Comparison of ENCODE assay signal across 23 cellular contexts in the genomic region with DNA sequence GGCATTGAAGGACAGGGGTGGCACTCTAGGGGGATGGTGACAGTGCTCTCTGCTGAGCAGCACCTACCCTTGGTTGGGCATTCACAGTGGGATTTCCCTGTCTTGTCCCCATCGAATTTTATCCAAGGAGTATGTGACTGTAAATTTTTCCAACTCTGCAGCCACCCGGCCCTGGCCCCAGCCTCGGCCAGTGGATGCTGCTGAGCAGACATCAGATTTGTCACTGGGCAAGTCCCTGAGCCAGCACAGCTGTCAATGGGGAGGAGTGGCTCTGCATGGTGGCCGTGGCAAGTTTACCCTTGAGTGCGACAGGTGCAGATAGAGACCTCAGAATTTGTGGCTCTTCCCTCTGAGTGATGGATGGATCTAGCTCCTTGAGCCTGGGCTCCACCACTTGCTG.
"Had no signal": no experiment of that assay in that cellular context is flagged by ENCODE, and none has a peak within 500 bp of the region (broad histone marks: within the 10 kb centered on the region; RNA-seq: fewer than 3 reads in every experiment).

No MANE protein-coding gene starts in this region.

- H3K4me3 ChIP-seq: dorsolateral prefrontal cortex, gastrocnemius medialis, lung, mucosa of descending colon, right lobe of liver, suprapubic skin, thyroid gland, vagina had no signal

- H3K27ac ChIP-seq: dorsolateral prefrontal cortex, epithelial cell of prostate, gastrocnemius medialis, parathyroid adenoma, right lobe of liver, suprapubic skin, thyroid gland, vagina had no signal

- H3K9me3 ChIP-seq: gastrocnemius medialis, mucosa of descending colon, right lobe of liver, suprapubic skin, thyroid gland, vagina had no signal

- DNase-seq: dorsolateral prefrontal cortex; effector CD4-positive, alpha-beta T cell; foreskin fibroblast; gastrocnemius medialis; head of caudate nucleus; left ventricle myocardium superior; mucosa of descending colon; naive B cell; right lobe of liver; small intestine; stimulated activated CD4-positive, alpha-beta T cell treated with anti-CD3 and anti-CD28 coated beads, Interleukin-15, amount 100 ng/mL, for 24 hours; stimulated activated CD4-positive, alpha-beta T cell treated with anti-CD3 and anti-CD28 coated beads, Interleukin-2, amount 100 ng/mL, for 48 hours; stimulated activated naive CD4-positive, alpha-beta T cell; stimulated activated naive CD8-positive, alpha-beta T cell treated with anti-CD3 and anti-CD28 coated beads, Interleukin-15, amount 100 ng/mL, for 72 hours; thyroid gland; trophoblast cell had no signal

- H3K27me3 ChIP-seq: right lobe of liver, thyroid gland, vagina had no signal

- ATAC-seq: esophagus mucosa; gastrocnemius medialis; left ventricle myocardium superior; mucosa of descending colon; natural killer cell treated with Interleukin-12 subunit alpha and Interleukin-12 subunit beta and Interleukin-15 and Interleukin-18, amount 100 ng/mL, for 72 hours; right lobe of liver; stimulated activated naive CD8-positive, alpha-beta T cell treated with anti-CD3 and anti-CD28 coated beads, Interleukin-15, amount 100 ng/mL, for 72 hours had no signal

- H3K36me3 ChIP-seq: gastrocnemius medialis, right lobe of liver, suprapubic skin, thyroid gland, vagina had no signal

- H3K4me1 ChIP-seq: gastrocnemius medialis, parathyroid adenoma, right lobe of liver, suprapubic skin, thyroid gland, vagina had no signal
